In genomic region chr3:53167418-53168174, GRCh38 we compare ENCODE assay signal across 10 cellular contexts. TPM values are rescaled to one million over a fixed set of nuclear protein-coding genes. Genes with fewer than 3 reads are reported as not detected.
DNase-seq lines count a peak whose midpoint lies in the region; ATAC-seq and TF ChIP-seq lines count a peak whose summit lies in the region.
"Had no signal": no experiment of that assay in that cellular context is flagged by ENCODE, and none has a peak within 500 bp of the region (broad histone marks: within the 10 kb centered on the region; RNA-seq: fewer than 3 reads in every experiment).

No MANE protein-coding gene starts in this region.

- TF ChIP-seq POLR2A in spleen (IDR thresholded peaks at IDR 0.05) (no peak), esophagus squamous epithelium (IDR thresholded peaks at IDR 0.05) (no peak)

- H3K4me3 ChIP-seq in fibroblast of lung (replicated peaks in 1 of 4; ENCODE audit: control extremely low read depth in 1 of 4, insufficient read depth in 1 of 4, low read depth in 3 of 4, low read length in 4 of 4) = no peak overlapping the region
- H3K4me3 ChIP-seq in spleen = peak overlapping the region in 5 of 8 donors; percentile 1 to 56 (median 18)
- H3K4me3 ChIP-seq in aorta (ENCODE audit: low read length in 2 of 2) = no peak overlapping the region
- H3K4me3 ChIP-seq in esophagus squamous epithelium = peak overlapping the region in 1 of 4 donors; percentile 10
- no peak overlapping the region for H3K4me3 ChIP-seq in mucosa of descending colon

- H3K4me1 ChIP-seq in fibroblast of lung (ENCODE audit: control insufficient read depth, extremely low read depth, insufficient read depth, low read length) = peaks cover 10% of the 10 kb centered on the region
- H3K4me1 ChIP-seq in spleen = peaks cover 60 to 100% (median 99%) of the 10 kb centered on the region in 6 donors
- H3K4me1 ChIP-seq in aorta (ENCODE audit: control insufficient read depth in 1 of 2, insufficient read depth in 2 of 2, low read length in 2 of 2) = no peaks in the 10 kb centered on the region
- H3K4me1 ChIP-seq in esophagus squamous epithelium = peaks cover 36 to 94% (median 47%) of the 10 kb centered on the region in 3 donors
- peaks cover 25% of the 10 kb centered on the region for H3K4me1 ChIP-seq in mucosa of descending colon (ENCODE audit: low read depth)

- peaks cover 7% of the 10 kb centered on the region for H3K79me2 ChIP-seq in fibroblast of lung (ENCODE audit: control insufficient read depth, insufficient read depth, low read length)

- no peak overlapping the region for H3K4me2 ChIP-seq in fibroblast of lung (ENCODE audit: extremely low read depth, insufficient read depth, low read length)

- no peaks in the 10 kb centered on the region for H4K20me1 ChIP-seq in fibroblast of lung (ENCODE audit: control insufficient read depth, extremely low read depth, insufficient read depth, low read length)

- peak; percentile 28 for DNase-seq in NAMALWA (ENCODE audit: low spot score)
- peak in 1 of 2 donors; percentile 22 for DNase-seq in fibroblast of lung (ENCODE audit: low read depth in 2 of 2)
- DNase-seq in spleen = no peak
- DNase-seq in mesenteric fat pad (ENCODE audit: low spot score) = no peak
- DNase-seq in aorta = no peak
- no peak for DNase-seq in esophagus squamous epithelium (lab: John Stamatoyannopoulos, UW)
- no peak for DNase-seq in mucosa of descending colon
- DNase-seq: activated naive CD4-positive, alpha-beta T cell treated with anti-CD3 and anti-CD28 coated beads, Interleukin-2, amount 10 ng/mL, durations not matched to agents 7 days and 5 days; NCI-H1436 had no signal

- intact Hi-C loops in spleen (cut with DNase I; ENCODE audit: low total_unique reads) (no loop called here), aorta (cut with DNase I) (loop anchor here in 1 of 2 donors (2.0 kb wide), 1 partner anchor 19 kb away; no protein-coding TSS in a partner anchor), esophagus squamous epithelium (cut with DNase I) (no loop called here), mucosa of descending colon (cut with DNase I, micrococcal nuclease) (no loop called here)

- H2AFZ ChIP-seq in fibroblast of lung (ENCODE audit: low read length) = peak overlapping the region; percentile 42

- ATAC-seq in GM18858 (IDR thresholded peaks at IDR 0.05; ENCODE audit: unreplicated experiment) (peak; percentile 32), aorta (ENCODE audit: low FRiP score) (no peak), mucosa of descending colon (no peak)

- no peak for TF ChIP-seq CTCF in fibroblast of lung (conservative IDR thresholded peaks at IDR 0.05 in 1 of 2, IDR thresholded peaks at IDR 0.05 in 1 of 2; ENCODE audit: low read depth in 1 of 2, low read length in 2 of 2)
- TF ChIP-seq CTCF in spleen (IDR thresholded peaks at IDR 0.05 in 8 of 11, conservative IDR thresholded peaks at IDR 0.05 in 3 of 11) = no peak
- TF ChIP-seq CTCF in esophagus squamous epithelium (IDR thresholded peaks at IDR 0.05) = no peak
- TF ChIP-seq CTCF in mucosa of descending colon (IDR thresholded peaks at IDR 0.05) = no peak

- H3K9ac ChIP-seq in fibroblast of lung (ENCODE audit: insufficient read depth, low read length) = no peak overlapping the region

- no peaks in the 10 kb centered on the region for H3K27me3 ChIP-seq in fibroblast of lung (ENCODE audit: control insufficient read depth, insufficient read depth, low read length)
- H3K27me3 ChIP-seq in spleen (replicated peaks in 1 of 7) = no peaks in the 10 kb centered on the region
- no peaks in the 10 kb centered on the region for H3K27me3 ChIP-seq in aorta (ENCODE audit: control insufficient read depth in 1 of 2, insufficient read depth in 2 of 2, low read length in 1 of 2)
- no peaks in the 10 kb centered on the region for H3K27me3 ChIP-seq in esophagus squamous epithelium

- peak overlapping the region; percentile 78 for H3K27ac ChIP-seq in fibroblast of lung (ENCODE audit: insufficient read depth, low read length)
- peak overlapping the region; percentile 19 to 98 (median 77) for H3K27ac ChIP-seq in spleen
- no peak overlapping the region for H3K27ac ChIP-seq in aorta (ENCODE audit: low read depth in 1 of 2, low read length in 2 of 2)
- peak overlapping the region in 2 of 4 donors; percentile 47 to 71 for H3K27ac ChIP-seq in esophagus squamous epithelium

- WGBS in spleen, 5 donors = 52 to 63% (median 61%) methylated on average over 7 of the region's 7 CpGs
- WGBS in aorta, 2 donors = 77 to 80% methylated on average over 6 to 7 of the region's 7 CpGs
- 60 to 66% methylated on average over 4 to 5 of the region's 7 CpGs for WGBS in esophagus squamous epithelium, 2 donors

- no peaks in the 10 kb centered on the region for H3K9me3 ChIP-seq in fibroblast of lung (ENCODE audit: control insufficient read depth, insufficient read depth, low read depth, low read length)
- H3K9me3 ChIP-seq in spleen = no peaks in the 10 kb centered on the region
- H3K9me3 ChIP-seq in aorta (ENCODE audit: control insufficient read depth, low read length) = no peaks in the 10 kb centered on the region
- H3K9me3 ChIP-seq in esophagus squamous epithelium = no peaks in the 10 kb centered on the region
- no peaks in the 10 kb centered on the region for H3K9me3 ChIP-seq in mucosa of descending colon

- H3K36me3 ChIP-seq in fibroblast of lung (ENCODE audit: control insufficient read depth, insufficient read depth, low read length) (no peaks in the 10 kb centered on the region), spleen (peaks cover 0 to 42% (median 0%) of the 10 kb centered on the region in 6 donors), aorta (ENCODE audit: control insufficient read depth in 1 of 2, insufficient read depth in 2 of 2, low read length in 1 of 2) (no peaks in the 10 kb centered on the region), esophagus squamous epithelium (peaks cover 0 to 32% (median 6%) of the 10 kb centered on the region in 3 donors), mucosa of descending colon (ENCODE audit: low read depth) (no peaks in the 10 kb centered on the region)

RNA-seq across cellular contexts. Expression of gene PRKCD, which starts 6.6 kb away (rescaled TPM):
- 1.0 and 3.8 TPM in 2 replicates for total RNA-seq in fibroblast of lung
- polyA plus RNA-seq in fibroblast of lung = 21.2 and 23.2 TPM in 2 replicates
- 15.7 and 16.8 TPM in 2 replicates for polyA plus RNA-seq in fibroblast of lung (2012)
- 22.1 and 26.2 TPM in 2 replicates for polyA minus RNA-seq in fibroblast of lung (ENCODE audit: low replicate concordance)
- total RNA-seq in spleen = 100 to 1,000 TPM in 1 of 7 donors, 10 to 100 TPM in 6; 42.7 to 100 (median 59.6) TPM
- 10 to 100 TPM; 22.2 to 50.0 (median 31.9) TPM for polyA plus RNA-seq in spleen
- total RNA-seq in mesenteric fat pad = 80.4 TPM
- total RNA-seq in aorta = 10 to 100 TPM; 23.6 to 33.4 TPM
- 10 to 100 TPM; 16.1 to 30.8 TPM for polyA plus RNA-seq in aorta
- 10 to 100 TPM in 3 of 4 donors, 1 to 10 TPM in 1; 8.8 to 21.5 (median 20.1) TPM for total RNA-seq in esophagus squamous epithelium
- 10 to 100 TPM; 46.8 to 87.9 (median 83.4) TPM for total RNA-seq in mucosa of descending colon

RNA-seq across cellular contexts. Expression of gene RFT1, which starts 37.4 kb away (rescaled TPM):
- 9.0 and 9.7 TPM in 2 replicates for total RNA-seq in fibroblast of lung
- 20.5 and 25.2 TPM in 2 replicates for polyA plus RNA-seq in fibroblast of lung
- polyA plus RNA-seq in fibroblast of lung (2012) = 18.2 and 25.3 TPM in 2 replicates
- 60.2 and 86.6 TPM in 2 replicates for polyA minus RNA-seq in fibroblast of lung (ENCODE audit: low replicate concordance)
- total RNA-seq in spleen = 10 to 100 TPM; 12.1 to 25.6 (median 17.8) TPM
- polyA plus RNA-seq in spleen = 1 to 10 TPM; 6.0 to 8.9 (median 8.1) TPM
- 19.1 TPM for total RNA-seq in mesenteric fat pad
- 10 to 100 TPM; 11.9 to 16.6 TPM for total RNA-seq in aorta
- 1 to 10 TPM; 5.0 to 5.8 TPM for polyA plus RNA-seq in aorta
- total RNA-seq in esophagus squamous epithelium = 10 to 100 TPM in 3 of 4 donors, 1 to 10 TPM in 1; 4.9 to 18.2 (median 12.8) TPM
- 10 to 100 TPM; 14.7 to 18.7 (median 15.2) TPM for total RNA-seq in mucosa of descending colon

Comparison
In these comparisons a context has a peak if more than half of its experiments do, and no peak if none do; other contexts are left out.
1. H3K27ac ChIP-seq: peak in fibroblast of lung (single experiment) and spleen (8 of 8); none in aorta (0 of 2).
2. H3K4me3 ChIP-seq: peak in spleen (5 of 8); none in fibroblast of lung (0 of 4), aorta (0 of 2) and mucosa of descending colon (single experiment).